In the genomic region with DNA sequence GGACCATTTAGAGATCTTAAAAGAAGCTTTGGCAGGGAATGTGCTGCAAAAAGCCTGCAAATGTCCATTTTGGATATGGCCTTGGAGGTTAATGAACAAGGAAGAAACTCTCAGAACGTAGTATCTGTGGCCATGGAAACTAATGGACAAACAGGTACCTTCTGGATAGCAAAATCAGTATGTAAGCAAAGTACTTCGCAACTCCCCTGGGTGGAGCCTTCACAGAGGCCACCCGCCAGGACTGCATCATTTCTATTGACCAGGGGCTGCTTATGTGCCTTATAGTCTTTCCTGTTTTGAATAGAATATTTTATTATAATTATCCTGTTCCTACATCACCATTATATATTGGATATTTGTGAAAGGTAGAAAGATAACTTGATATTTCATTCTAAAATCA, we compare ENCODE assay signal across 24 cellular contexts.
"Had no signal": no experiment of that assay in that cellular context is flagged by ENCODE, and none has a peak within 500 bp of the region (broad histone marks: within the 10 kb centered on the region; RNA-seq: fewer than 3 reads in every experiment).

No MANE protein-coding gene starts in this region.

- ATAC-seq: K562 had no signal

- DNase-seq: Kasumi-1, MV-4-11, NCI-H1048, NCI-H1105, NCI-H1417, NCI-H1436 treated with DMSO at 0.1 percent for 48 hours, NCI-H1694, NCI-H187 treated with DMSO at 0.1 percent for 48 hours, NCI-H2029 treated with DMSO at 0.1 percent for 48 hours, NCI-H2171 treated with DMSO at 0.1 percent for 48 hours, NCI-H345, NCI-H446 treated with DMSO at 0.1 percent for 48 hours, NCI-H510A treated with DMSO at 0.1 percent for 48 hours, NCI-H526, NCI-H774, Right ventricle myocardium superior, RPMI8226, SIG-M5 had no signal

- H3K27ac ChIP-seq: HL-60, KMS-11, SJSA1, SK-N-MC had no signal

- H3K4me1 ChIP-seq: SJSA1 had no signal

- H3K9me3 ChIP-seq: SJSA1 had no signal

- H3K4me2 ChIP-seq: KMS-11 had no signal

- H3K36me3 ChIP-seq: SJSA1 had no signal

- H3K4me3 ChIP-seq: K562, SJSA1, SK-N-MC had no signal

- H3K9ac ChIP-seq: KMS-11 had no signal

- H3K27me3 Mint-ChIP-seq: IgD-negative memory B cell had no signal

- H3K4me3 Mint-ChIP-seq: IgD-negative memory B cell had no signal

- H3K4me1 Mint-ChIP-seq: IgD-negative memory B cell had no signal
